8 cellular contexts compared by ENCODE assay signal in the genomic region with DNA sequence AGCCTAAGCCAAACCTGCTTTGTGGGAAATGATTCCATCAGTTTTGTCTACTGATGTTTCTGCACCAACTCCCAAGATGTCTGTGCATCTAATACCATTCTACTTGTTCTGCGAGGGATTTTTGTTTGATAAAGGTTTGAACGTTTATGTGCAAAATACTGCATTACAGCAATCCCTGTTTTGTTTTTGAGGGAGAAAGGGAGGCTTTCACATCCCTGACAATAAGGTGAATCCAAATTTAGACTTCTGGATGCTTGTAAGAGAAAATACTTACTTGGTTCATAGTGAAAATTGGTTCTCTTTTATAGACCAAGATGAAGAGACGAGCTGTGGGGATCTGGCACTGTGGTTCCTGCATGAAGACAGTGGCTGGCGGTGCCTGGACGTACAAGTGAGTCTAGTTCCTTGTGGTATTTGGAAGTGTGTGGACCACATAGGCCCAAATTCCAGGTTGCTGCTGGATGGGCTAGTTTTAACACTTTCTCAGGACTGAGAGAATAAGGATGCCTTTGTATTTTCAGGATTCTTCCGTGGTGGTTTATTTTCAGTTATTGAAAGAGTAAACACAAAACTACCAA. TPM values are rescaled to one million over a fixed set of nuclear protein-coding genes. Genes with fewer than 3 reads are reported as not detected.
DNase-seq lines count a peak whose midpoint lies in the region; ATAC-seq and TF ChIP-seq lines count a peak whose summit lies in the region.

No MANE protein-coding gene starts in this region.

- intact Hi-C loops in colonic mucosa (cut with DNase I), result loop anchor here (10.0 kb wide), 1 partner anchor 75 kb away; no protein-coding TSS in a partner anchor

- H3K4me3 Mint-ChIP-seq in natural killer cell treated with Interleukin-12 subunit alpha and Interleukin-12 subunit beta and Interleukin-15 and Interleukin-18, amount 100 ng/mL, for 72 hours, result peak overlapping the region; percentile 91

- peak overlapping the region; percentile 100 for H3K9ac ChIP-seq in BLaER1
- peak overlapping the region; percentile 91 to 93 for H3K9ac ChIP-seq in colonic mucosa (ENCODE audit: low read depth in 2 of 2, low read length in 2 of 2)

- H3K4me2 ChIP-seq in BLaER1, result peak overlapping the region; percentile 93

- ATAC-seq in natural killer cell treated with Interleukin-12 subunit alpha and Interleukin-12 subunit beta and Interleukin-15 and Interleukin-18, amount 100 ng/mL, for 72 hours, result no peak
- ATAC-seq in GM21737 (IDR thresholded peaks at IDR 0.05; ENCODE audit: unreplicated experiment), result no peak

- peak overlapping the region; percentile 92 for H3K4me3 ChIP-seq in BLaER1
- H3K4me3 ChIP-seq in MG63, result peak overlapping the region; percentile 73
- H3K4me3 ChIP-seq in colonic mucosa, result peak overlapping the region; percentile 88

- peaks cover 52% of the 10 kb centered on the region for H3K36me3 ChIP-seq in BLaER1
- peaks cover 61% of the 10 kb centered on the region for H3K36me3 ChIP-seq in MG63
- H3K36me3 ChIP-seq in colonic mucosa, result peaks cover 6% of the 10 kb centered on the region

- H4K20me1 ChIP-seq in BLaER1, result peaks cover 59% of the 10 kb centered on the region

- H3K9me3 ChIP-seq in BLaER1 (no peaks in the 10 kb centered on the region), MG63 (no peaks in the 10 kb centered on the region; the same call in 1 of the 2 replicates), colonic mucosa (no peaks in the 10 kb centered on the region)

- no peaks in the 10 kb centered on the region for H3K9me3 Mint-ChIP-seq in natural killer cell treated with Interleukin-12 subunit alpha and Interleukin-12 subunit beta and Interleukin-15 and Interleukin-18, amount 100 ng/mL, for 72 hours

- H3K27me3 Mint-ChIP-seq in natural killer cell treated with Interleukin-12 subunit alpha and Interleukin-12 subunit beta and Interleukin-15 and Interleukin-18, amount 100 ng/mL, for 72 hours, result no peaks in the 10 kb centered on the region

- TF ChIP-seq CTCF in colonic mucosa (IDR thresholded peaks at IDR 0.05), result no peak

- DNase-seq in MG63 (peak; percentile 26), colonic mucosa (peak; percentile 27), nucleus accumbens (lab: John Stamatoyannopoulos, UW) (no peak)
- no peak for DNase-seq in natural killer cell treated with Interleukin-12 subunit alpha and Interleukin-12 subunit beta and Interleukin-15 and Interleukin-18, amount 100 ng/mL, for 72 hours (ENCODE audit: low spot score)
- DNase-seq in effector CD8-positive, alpha-beta T cell (lab: John Stamatoyannopoulos, UW), result no peak
- DNase-seq in activated effector memory CD4-positive, alpha-beta T cell treated with anti-CD3 and anti-CD28 coated beads, Interleukin-2, amount 50 U/mL, for 16 hours, result no peak

- no peaks in the 10 kb centered on the region for H3K27me3 ChIP-seq in BLaER1
- no peaks in the 10 kb centered on the region for H3K27me3 ChIP-seq in MG63
- no peaks in the 10 kb centered on the region for H3K27me3 ChIP-seq in colonic mucosa

- H3K36me3 Mint-ChIP-seq in natural killer cell treated with Interleukin-12 subunit alpha and Interleukin-12 subunit beta and Interleukin-15 and Interleukin-18, amount 100 ng/mL, for 72 hours, result peaks cover 47% of the 10 kb centered on the region

- H3K27ac ChIP-seq in BLaER1 (peak overlapping the region; percentile 98), colonic mucosa (peak overlapping the region; percentile 81)

- peaks cover 52 to 54% of the 10 kb centered on the region in 2 donors for H3K4me1 Mint-ChIP-seq in natural killer cell treated with Interleukin-12 subunit alpha and Interleukin-12 subunit beta and Interleukin-15 and Interleukin-18, amount 100 ng/mL, for 72 hours (ENCODE audit: low read depth in 2 of 2)

- H3K4me1 ChIP-seq in BLaER1, result peaks cover 66% of the 10 kb centered on the region
- peaks cover 18% of the 10 kb centered on the region for H3K4me1 ChIP-seq in colonic mucosa

- H3K27ac Mint-ChIP-seq in natural killer cell treated with Interleukin-12 subunit alpha and Interleukin-12 subunit beta and Interleukin-15 and Interleukin-18, amount 100 ng/mL, for 72 hours, result peak overlapping the region; percentile 94 to 98

RNA-seq across cellular contexts. Expression of a gene that starts 1.1 kb away (rescaled TPM):
- 528 and 2,080 TPM in 2 replicates for total RNA-seq in MG63 (2014; rRNA removed; shearing (Covaris generic); ENCODE audit: low replicate concordance)
- total RNA-seq in colonic mucosa, result 1,000 to 10,000 TPM; 1,895 to 2,156 TPM
- 1,000 to 10,000 TPM; 1,675 to 1,724 TPM for total RNA-seq in natural killer cell treated with Interleukin-12 subunit alpha and Interleukin-12 subunit beta and Interleukin-15 and Interleukin-18, amount 100 ng/mL, for 72 hours

Comparison
In these comparisons a context has a peak if more than half of its experiments do, and no peak if none do; other contexts are left out.
1. DNase-seq: peak in MG63 (single experiment) and colonic mucosa (single experiment); none in natural killer cell treated with Interleukin-12 subunit alpha and Interleukin-12 subunit beta and Interleukin-15 and Interleukin-18, amount 100 ng/mL, for 72 hours (single experiment), nucleus accumbens (0 of 56), effector CD8-positive, alpha-beta T cell (single experiment) and activated effector memory CD4-positive, alpha-beta T cell treated with anti-CD3 and anti-CD28 coated beads, Interleukin-2, amount 50 U/mL, for 16 hours (single experiment).
2. Peak in every context shown above with its lines, with median percentiles within 50 percentile points of each other: H3K4me3 ChIP-seq.